19 cellular contexts compared by ENCODE assay signal in the genomic region with DNA sequence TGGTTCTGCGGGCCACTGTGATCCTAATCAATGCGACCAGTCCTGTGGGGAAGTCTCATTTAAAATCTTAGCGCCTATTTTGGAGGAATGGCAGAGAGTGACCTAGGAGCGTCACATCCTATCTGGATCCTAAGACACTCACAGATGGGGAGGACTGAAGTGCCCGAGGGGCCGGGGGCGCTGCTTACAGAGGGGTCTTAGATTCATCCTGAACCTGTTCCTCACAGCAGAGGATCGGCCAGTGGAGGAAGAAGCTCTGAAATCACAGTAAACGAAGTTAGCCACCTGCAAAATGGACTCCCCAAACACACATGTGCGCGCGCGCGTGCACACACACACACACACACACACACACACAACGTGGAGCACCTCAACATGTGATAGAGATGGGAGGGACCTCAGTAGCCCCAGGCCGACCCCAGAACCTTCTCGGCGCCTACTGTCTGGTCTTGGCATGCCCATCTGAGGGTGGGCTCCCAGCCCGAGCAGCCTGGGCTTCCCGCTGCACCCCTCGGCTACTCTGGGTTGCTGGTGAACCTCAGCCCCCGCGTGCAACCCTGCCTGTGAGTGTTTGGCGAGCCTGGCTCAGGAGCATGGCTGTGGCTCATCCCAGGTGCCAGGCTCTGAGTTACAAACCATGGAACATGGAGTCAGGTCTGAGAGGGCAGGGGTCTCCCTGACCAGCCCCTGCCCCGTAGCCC.
"Had no signal": no experiment of that assay in that cellular context is flagged by ENCODE, and none has a peak within 500 bp of the region (broad histone marks: within the 10 kb centered on the region; RNA-seq: fewer than 3 reads in every experiment).

No MANE protein-coding gene starts in this region.

- ATAC-seq: effector memory CD8-positive, alpha-beta T cell; gastrocnemius medialis; heart right ventricle; left lobe of liver; naive thymus-derived CD4-positive, alpha-beta T cell; stimulated activated memory B cell treated with anti-CD40 and anti-IgM and Interleukin-4, amounts not matched to agents 10 μg/mL and 1 μg/mL and 100 μg/mL, for 72 hours had no signal

- H3K4me3 ChIP-seq: esophagus muscularis mucosa, gastrocnemius medialis, heart right ventricle, lung, tibial artery had no signal

- H3K4me3 Mint-ChIP-seq: dendritic cell treated with granulocyte-macrophage colony-stimulating factor and Interleukin-4, amounts not matched to agents 40 ng/mL and 50 ng/mL, for 4 days; effector memory CD8-positive, alpha-beta T cell; naive thymus-derived CD4-positive, alpha-beta T cell; nephron progenitor cell; stimulated activated memory B cell treated with anti-CD40 and anti-IgM and Interleukin-4, amounts not matched to agents 10 μg/mL and 1 μg/mL and 100 μg/mL, for 72 hours; stimulated activated naive CD8-positive, alpha-beta T cell treated with anti-CD3 and anti-CD28 coated beads, Interleukin-15, Interleukin-2, amounts not matched to agents 100 ng/mL and 50 ng/mL, for 24 hours had no signal

- H3K4me1 ChIP-seq: esophagus muscularis mucosa, gastrocnemius medialis, heart right ventricle, tibial artery had no signal

- H3K4me1 Mint-ChIP-seq: nephron progenitor cell; stimulated activated memory B cell treated with anti-CD40 and anti-IgM and Interleukin-4, amounts not matched to agents 10 μg/mL and 1 μg/mL and 100 μg/mL, for 72 hours had no signal

- H3K36me3 ChIP-seq: esophagus muscularis mucosa, gastrocnemius medialis, heart right ventricle, tibial artery had no signal

- DNase-seq: effector memory CD8-positive, alpha-beta T cell; gastrocnemius medialis; heart right ventricle; hypothalamus; islet precursor cell; mesenchymal stem cell; naive thymus-derived CD4-positive, alpha-beta T cell; nephron progenitor cell; stimulated activated CD4-positive, alpha-beta T cell treated with anti-CD3 and anti-CD28 coated beads, Interleukin-15, amount 100 ng/mL, for 24 hours; stimulated activated CD4-positive, alpha-beta T cell treated with anti-CD3 and anti-CD28 coated beads, Interleukin-1b, Interleukin-23, amount 100 ng/mL, for 48 hours; stimulated activated CD4-positive, alpha-beta T cell treated with anti-CD3 and anti-CD28 coated beads, Interleukin-4, amount 100 ng/mL, for 24 hours had no signal

- H3K9me3 ChIP-seq: esophagus muscularis mucosa, gastrocnemius medialis, heart right ventricle, tibial artery had no signal

- H3K27ac ChIP-seq: epithelial cell of prostate, esophagus muscularis mucosa, gastrocnemius medialis, heart right ventricle, tibial artery had no signal

- H3K27ac Mint-ChIP-seq: dendritic cell treated with granulocyte-macrophage colony-stimulating factor and Interleukin-4, amounts not matched to agents 40 ng/mL and 50 ng/mL, for 4 days; effector memory CD8-positive, alpha-beta T cell; naive thymus-derived CD4-positive, alpha-beta T cell; nephron progenitor cell; stimulated activated memory B cell treated with anti-CD40 and anti-IgM and Interleukin-4, amounts not matched to agents 10 μg/mL and 1 μg/mL and 100 μg/mL, for 72 hours; stimulated activated naive CD8-positive, alpha-beta T cell treated with anti-CD3 and anti-CD28 coated beads, Interleukin-15, Interleukin-2, amounts not matched to agents 100 ng/mL and 50 ng/mL, for 24 hours had no signal

- H3K27me3 Mint-ChIP-seq: dendritic cell treated with granulocyte-macrophage colony-stimulating factor and Interleukin-4, amounts not matched to agents 40 ng/mL and 50 ng/mL, for 4 days; stimulated activated naive CD8-positive, alpha-beta T cell treated with anti-CD3 and anti-CD28 coated beads, Interleukin-15, Interleukin-2, amounts not matched to agents 100 ng/mL and 50 ng/mL, for 24 hours had no signal
